Comparison of ENCODE assay signal across 35 cellular contexts in genomic region chr12:42982828-42983227, GRCh38.
"Had no signal": no experiment of that assay in that cellular context is flagged by ENCODE, and none has a peak within 500 bp of the region (broad histone marks: within the 10 kb centered on the region; RNA-seq: fewer than 3 reads in every experiment).

No MANE protein-coding gene starts in this region.

- H3K36me3 Mint-ChIP-seq: activated naive CD8-positive, alpha-beta T cell treated with anti-CD3 and anti-CD28 coated beads for 36 hours had no signal

- H3K4me3 ChIP-seq: body of pancreas, breast epithelium, SJSA1 had no signal

- DNase-seq: activated B cell treated with CpG ODN at 0.5 μM for 24 hours; activated CD4-positive, alpha-beta memory T cell treated with anti-CD3 and anti-CD28 coated beads, Interleukin-2, amount 10 ng/mL, durations not matched to agents 7 days and 5 days; activated CD4-positive, alpha-beta T cell treated with anti-CD3 and anti-CD28 coated beads for 4 hours; activated CD4-positive, alpha-beta T cell treated with anti-CD3 and anti-CD28 coated beads, Interleukin-2, amount 50 U/mL, for 1 hour; activated CD4-positive, CD25-positive, alpha-beta regulatory T cell treated with anti-CD3 and anti-CD28 coated beads, Interleukin-2, amount 50 U/mL, for 72 hours; activated CD8-positive, alpha-beta memory T cell treated with anti-CD3 and anti-CD28 coated beads for 24 hours; activated effector memory CD4-positive, alpha-beta T cell treated with anti-CD3 and anti-CD28 coated beads, Interleukin-2, amount 50 U/mL, for 16 hours; activated naive CD4-positive, alpha-beta T cell; activated naive CD4-positive, alpha-beta T cell treated with anti-CD3 and anti-CD28 coated beads, Interleukin-2, amount 50 U/mL, for 16 hours; activated naive CD8-positive, alpha-beta T cell treated with anti-CD3 and anti-CD28 coated beads for 36 hours; activated T-cell treated with anti-CD3 and anti-CD28 coated beads, Interleukin-2, amount 50 U/mL, for 1 hour; activated T-cell treated with anti-CD3 and anti-CD28 coated beads, Interleukin-2, amount 50 U/mL, for 72 hours; amniotic stem cell; aorta; body of pancreas; NCI-H1105; NCI-H1417 treated with DMSO at 0.1 percent for 48 hours; NCI-H187 treated with DMSO at 0.1 percent for 48 hours; NCI-H2081; NCI-H2227 treated with DMSO at 0.1 percent for 48 hours; NCI-H446; NCI-H510A treated with DMSO at 0.1 percent for 48 hours; NCI-H526 treated with DMSO at 0.1 percent for 48 hours; NCI-H774; RPMI8226; SHP77 treated with DMSO at 0.1 percent for 48 hours; SW 1271; T-helper 1 cell; T-helper 2 cell; T-helper 9 cell had no signal

- H3K4me3 Mint-ChIP-seq: activated B cell treated with CpG ODN at 0.5 μM for 24 hours; activated CD4-positive, alpha-beta memory T cell treated with anti-CD3 and anti-CD28 coated beads, Interleukin-2, amount 10 ng/mL, durations not matched to agents 7 days and 5 days; activated naive CD8-positive, alpha-beta T cell treated with anti-CD3 and anti-CD28 coated beads for 36 hours; activated T-cell treated with anti-CD3 and anti-CD28 coated beads, Interleukin-2, amount 50 U/mL, for 72 hours; activated T-helper 17 cell treated with anti-CD3 and anti-CD28 coated beads, Interleukin-2, amount 50 U/mL, for 72 hours had no signal

- H3K4me1 Mint-ChIP-seq: activated B cell treated with CpG ODN at 0.5 μM for 24 hours; activated CD4-positive, alpha-beta memory T cell treated with anti-CD3 and anti-CD28 coated beads, Interleukin-2, amount 10 ng/mL, durations not matched to agents 7 days and 5 days; activated naive CD8-positive, alpha-beta T cell treated with anti-CD3 and anti-CD28 coated beads for 36 hours; activated T-helper 17 cell treated with anti-CD3 and anti-CD28 coated beads, Interleukin-2, amount 50 U/mL, for 72 hours had no signal

- ATAC-seq: activated T-cell treated with anti-CD3 and anti-CD28 coated beads, Interleukin-2, amount 50 U/mL, for 72 hours; activated T-helper 17 cell treated with anti-CD3 and anti-CD28 coated beads, Interleukin-2, amount 50 U/mL, for 72 hours; body of pancreas; Panc1 had no signal

- H3K27ac ChIP-seq: body of pancreas, breast epithelium, SJSA1, VCaP had no signal

- H3K27me3 Mint-ChIP-seq: activated CD4-positive, alpha-beta memory T cell treated with anti-CD3 and anti-CD28 coated beads, Interleukin-2, amount 10 ng/mL, durations not matched to agents 7 days and 5 days; activated naive CD8-positive, alpha-beta T cell treated with anti-CD3 and anti-CD28 coated beads for 36 hours; activated T-helper 17 cell treated with anti-CD3 and anti-CD28 coated beads, Interleukin-2, amount 50 U/mL, for 72 hours had no signal

- H3K4me1 ChIP-seq: body of pancreas, breast epithelium had no signal

- H3K27ac Mint-ChIP-seq: activated B cell treated with CpG ODN at 0.5 μM for 24 hours; activated CD4-positive, alpha-beta memory T cell treated with anti-CD3 and anti-CD28 coated beads, Interleukin-2, amount 10 ng/mL, durations not matched to agents 7 days and 5 days; activated T-cell treated with anti-CD3 and anti-CD28 coated beads, Interleukin-2, amount 50 U/mL, for 72 hours; activated T-helper 17 cell treated with anti-CD3 and anti-CD28 coated beads, Interleukin-2, amount 50 U/mL, for 72 hours had no signal

- H3K36me3 ChIP-seq: breast epithelium, SJSA1 had no signal

- H3K27me3 ChIP-seq: body of pancreas, breast epithelium had no signal

- H3K9me3 ChIP-seq: body of pancreas, breast epithelium, SJSA1 had no signal

- H3K9me3 Mint-ChIP-seq: activated B cell treated with CpG ODN at 0.5 μM for 24 hours; activated naive CD8-positive, alpha-beta T cell treated with anti-CD3 and anti-CD28 coated beads for 36 hours; activated T-helper 17 cell treated with anti-CD3 and anti-CD28 coated beads, Interleukin-2, amount 50 U/mL, for 72 hours had no signal
